ENCODE assay signal across 9 cellular contexts in the genomic region with DNA sequence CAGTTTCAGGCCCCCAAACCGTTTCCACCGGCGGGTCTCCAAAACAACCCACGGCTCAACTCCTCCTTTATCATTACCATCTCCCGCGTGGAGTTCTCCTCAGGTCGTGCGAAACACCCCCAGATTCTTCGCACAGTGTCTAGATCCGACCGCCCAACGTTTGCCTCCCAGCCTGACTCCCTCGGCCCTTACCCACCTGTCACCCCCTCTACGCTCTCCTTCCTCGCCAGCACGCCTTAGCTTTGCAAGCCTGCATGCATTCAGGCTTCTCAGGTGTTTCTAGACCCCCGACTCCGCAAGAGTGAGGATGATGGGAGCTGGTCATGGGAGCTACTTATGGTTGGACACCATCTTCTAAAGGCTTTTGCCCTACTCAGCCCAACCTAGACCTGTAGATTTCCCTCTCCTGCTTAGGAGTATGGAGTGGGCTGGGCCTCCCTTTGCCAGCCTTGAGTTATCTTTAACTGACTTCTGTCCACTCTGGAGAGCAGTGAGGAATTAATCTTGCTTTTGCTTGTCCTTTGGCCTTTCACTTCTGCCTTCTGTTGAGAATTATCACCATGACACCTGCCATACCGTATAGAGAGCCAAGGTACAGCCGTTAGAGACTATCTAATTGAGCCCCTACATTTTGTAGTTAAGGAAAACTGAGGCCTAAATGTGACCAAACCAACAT. TPM values are rescaled to one million over a fixed set of nuclear protein-coding genes. Genes with fewer than 3 reads are reported as not detected.
DNase-seq lines count a peak whose midpoint lies in the region; FAIRE-seq and TF ChIP-seq lines count a peak whose summit lies in the region.
"Had no signal": no experiment of that assay in that cellular context is flagged by ENCODE, and none has a peak within 500 bp of the region (broad histone marks: within the 10 kb centered on the region; RNA-seq: fewer than 3 reads in every experiment).

No MANE protein-coding gene starts in this region.

- peak overlapping the region; percentile 79 to 88 for H3K27ac ChIP-seq in uterus

- WGBS in lower leg skin, 2 donors: 11 to 12% methylated on average over 20 of the region's 20 CpGs

- peaks cover 19% of the 10 kb centered on the region for H3K4me1 Mint-ChIP-seq in activated naive CD4-positive, alpha-beta T cell treated with anti-CD3 and anti-CD28 coated beads, Interleukin-2, amount 10 ng/mL, durations not matched to agents 7 days and 5 days
- H3K4me1 Mint-ChIP-seq in mesothelial cell of epicardium: peaks cover 15% of the 10 kb centered on the region
- peaks cover 7% of the 10 kb centered on the region for H3K4me1 Mint-ChIP-seq in activated naive CD8-positive, alpha-beta T cell treated with anti-CD3 and anti-CD28 coated beads for 36 hours

- H3K4me3 ChIP-seq in bronchial epithelial cell (ENCODE audit: low read depth, low read length) (peak overlapping the region; percentile 53), lower leg skin (ENCODE audit: low read depth, poor library complexity, severe bottlenecking) (peak overlapping the region; percentile 86), uterus (peak overlapping the region; percentile 51 to 85)

- H3K27me3 Mint-ChIP-seq in activated naive CD4-positive, alpha-beta T cell treated with anti-CD3 and anti-CD28 coated beads, Interleukin-2, amount 10 ng/mL, durations not matched to agents 7 days and 5 days: no peaks in the 10 kb centered on the region
- no peaks in the 10 kb centered on the region for H3K27me3 Mint-ChIP-seq in mesothelial cell of epicardium (ENCODE audit: low read depth)
- H3K27me3 Mint-ChIP-seq in activated naive CD8-positive, alpha-beta T cell treated with anti-CD3 and anti-CD28 coated beads for 36 hours: no peaks in the 10 kb centered on the region
- H3K27me3 Mint-ChIP-seq: natural killer cell treated with Interleukin-12 subunit alpha and Interleukin-12 subunit beta and Interleukin-15 and Interleukin-18, amount 100 ng/mL, for 72 hours had no signal

- intact Hi-C loops in lower leg skin (cut with DNase I; ENCODE audit: low total_unique reads): no loop called here
- intact Hi-C loops in uterus (cut with DNase I; ENCODE audit: low total_unique reads): no loop called here

- no peak overlapping the region for H3K4me3 Mint-ChIP-seq in activated naive CD4-positive, alpha-beta T cell treated with anti-CD3 and anti-CD28 coated beads, Interleukin-2, amount 10 ng/mL, durations not matched to agents 7 days and 5 days
- no peak overlapping the region for H3K4me3 Mint-ChIP-seq in mesothelial cell of epicardium
- H3K4me3 Mint-ChIP-seq in activated naive CD8-positive, alpha-beta T cell treated with anti-CD3 and anti-CD28 coated beads for 36 hours: no peak overlapping the region
- H3K4me3 Mint-ChIP-seq: natural killer cell treated with Interleukin-12 subunit alpha and Interleukin-12 subunit beta and Interleukin-15 and Interleukin-18, amount 100 ng/mL, for 72 hours had no signal

- no peaks in the 10 kb centered on the region for H3K9me3 ChIP-seq in uterus

- no peak for TF ChIP-seq CTCF in bronchial epithelial cell (IDR thresholded peaks at IDR 0.05; ENCODE audit: insufficient read depth, low read length, severe bottlenecking)
- TF ChIP-seq CTCF in lower leg skin (IDR thresholded peaks at IDR 0.05): no peak
- TF ChIP-seq CTCF in uterus (IDR thresholded peaks at IDR 0.05): no peak
- no peak for TF ChIP-seq CTCF in mesothelial cell of epicardium (IDR thresholded peaks at IDR 0.05; ENCODE audit: unreplicated experiment)

- FAIRE-seq in bronchial epithelial cell (lab: Jason Lieb, UNC): no peak

- H3K27me3 ChIP-seq in bronchial epithelial cell (ENCODE audit: control insufficient read depth, insufficient read depth, low read length): no peaks in the 10 kb centered on the region
- no peaks in the 10 kb centered on the region for H3K27me3 ChIP-seq in uterus

- no peaks in the 10 kb centered on the region for H3K9me3 Mint-ChIP-seq in activated naive CD4-positive, alpha-beta T cell treated with anti-CD3 and anti-CD28 coated beads, Interleukin-2, amount 10 ng/mL, durations not matched to agents 7 days and 5 days
- H3K9me3 Mint-ChIP-seq in mesothelial cell of epicardium: no peaks in the 10 kb centered on the region
- no peaks in the 10 kb centered on the region for H3K9me3 Mint-ChIP-seq in activated naive CD8-positive, alpha-beta T cell treated with anti-CD3 and anti-CD28 coated beads for 36 hours
- H3K9me3 Mint-ChIP-seq: natural killer cell treated with Interleukin-12 subunit alpha and Interleukin-12 subunit beta and Interleukin-15 and Interleukin-18, amount 100 ng/mL, for 72 hours had no signal

- peaks cover 12% of the 10 kb centered on the region for H3K36me3 Mint-ChIP-seq in activated naive CD4-positive, alpha-beta T cell treated with anti-CD3 and anti-CD28 coated beads, Interleukin-2, amount 10 ng/mL, durations not matched to agents 7 days and 5 days
- H3K36me3 Mint-ChIP-seq in mesothelial cell of epicardium: no peaks in the 10 kb centered on the region
- H3K36me3 Mint-ChIP-seq in activated naive CD8-positive, alpha-beta T cell treated with anti-CD3 and anti-CD28 coated beads for 36 hours: peaks cover 8% of the 10 kb centered on the region

- no peaks in the 10 kb centered on the region for H3K36me3 ChIP-seq in bronchial epithelial cell (ENCODE audit: control insufficient read depth, insufficient read depth, low read length)
- no peaks in the 10 kb centered on the region for H3K36me3 ChIP-seq in uterus

- TF ChIP-seq POLR2A in lower leg skin (IDR thresholded peaks at IDR 0.05): no peak
- TF ChIP-seq POLR2A in uterus (IDR thresholded peaks at IDR 0.05): no peak

- H3K27ac Mint-ChIP-seq in activated naive CD4-positive, alpha-beta T cell treated with anti-CD3 and anti-CD28 coated beads, Interleukin-2, amount 10 ng/mL, durations not matched to agents 7 days and 5 days: no peak overlapping the region
- H3K27ac Mint-ChIP-seq in mesothelial cell of epicardium: no peak overlapping the region
- H3K27ac Mint-ChIP-seq in activated naive CD8-positive, alpha-beta T cell treated with anti-CD3 and anti-CD28 coated beads for 36 hours: no peak overlapping the region
- H3K27ac Mint-ChIP-seq: natural killer cell treated with Interleukin-12 subunit alpha and Interleukin-12 subunit beta and Interleukin-15 and Interleukin-18, amount 100 ng/mL, for 72 hours had no signal

- CTCF ChIA-PET in activated naive CD4-positive, alpha-beta T cell treated with anti-CD3 and anti-CD28 coated beads, Interleukin-2, amount 10 ng/mL, durations not matched to agents 7 days and 5 days (lab: Charles Lee): interaction anchor here (1.0 to 1.5 kb wide), 3 partner anchors 9 to 12 kb away, joined by 3 to 5 read pairs (median 3); no protein-coding TSS in a partner anchor

- peaks cover 0 to 8% of the 10 kb centered on the region in 2 donors for H3K4me1 ChIP-seq in uterus

- peak; percentile 36 for DNase-seq in activated naive CD4-positive, alpha-beta T cell treated with anti-CD3 and anti-CD28 coated beads, Interleukin-2, amount 10 ng/mL, durations not matched to agents 7 days and 5 days
- no peak for DNase-seq in activated naive CD4-positive, alpha-beta T cell (lab: John Stamatoyannopoulos, UW)
- no peak for DNase-seq in bronchial epithelial cell (ENCODE audit: low read depth)
- no peak for DNase-seq in lower leg skin (ENCODE audit: low spot score in 2 of 2)
- no peak for DNase-seq in uterus
- no peak for DNase-seq in stimulated activated CD8-positive, alpha-beta memory T cell treated with anti-CD3 and anti-CD28 coated beads, Interleukin-4, amount 100 ng/mL, for 48 hours
- DNase-seq in mesothelial cell of epicardium (ENCODE audit: low spot score in 2 of 2, unreplicated experiment in 2 of 2): no peak
- DNase-seq in activated naive CD8-positive, alpha-beta T cell treated with anti-CD3 and anti-CD28 coated beads for 36 hours: no peak

RNA-seq across cellular contexts. Expression of a gene that starts 0.9 kb away (rescaled TPM):
- total RNA-seq in bronchial epithelial cell (286 and 496 TPM in 2 replicates), lower leg skin (100 to 1,000 TPM; 125 to 326 (median 247) TPM), uterus (100 to 1,000 TPM in 1 of 4 donors, 10 to 100 TPM in 3; 57.1 to 103 (median 82.2) TPM), mesothelial cell of epicardium (111 to 125 TPM (median 114 TPM) in 3 replicates)
- total RNA-seq in activated naive CD8-positive, alpha-beta T cell treated with anti-CD3 and anti-CD28 coated beads for 36 hours: 100 to 1,000 TPM; 180 to 197 TPM

RNA-seq across cellular contexts. Expression of a gene that starts 4.0 kb away (rescaled TPM):
- total RNA-seq in bronchial epithelial cell (44.2 and 51.7 TPM in 2 replicates), lower leg skin (10 to 100 TPM; 33.5 to 40.4 (median 35.3) TPM), uterus (10 to 100 TPM; 24.3 to 90.9 (median 56.2) TPM), mesothelial cell of epicardium (79.7 to 84.1 TPM (median 81.4 TPM) in 3 replicates)
- 100 to 1,000 TPM; 109 to 121 TPM for total RNA-seq in activated naive CD8-positive, alpha-beta T cell treated with anti-CD3 and anti-CD28 coated beads for 36 hours

RNA-seq across cellular contexts. Expression of a gene that starts 22.5 kb away (rescaled TPM):
- 24.2 and 36.4 TPM in 2 replicates for total RNA-seq in bronchial epithelial cell
- total RNA-seq in lower leg skin: 10 to 100 TPM in 2 of 4 donors, 1 to 10 TPM in 2; 8.2 to 13.6 (median 11.1) TPM
- total RNA-seq in uterus: 10 to 100 TPM in 1 of 4 donors, 1 to 10 TPM in 3; 4.9 to 15.9 (median 7.9) TPM
- total RNA-seq in mesothelial cell of epicardium: 19.4 to 21.4 TPM (median 21.1 TPM) in 3 replicates
- total RNA-seq in activated naive CD8-positive, alpha-beta T cell treated with anti-CD3 and anti-CD28 coated beads for 36 hours: 10 to 100 TPM; 35.4 to 36.3 TPM
